16 cellular contexts compared by ENCODE assay signal in genomic region chr9:79584655-79584982, GRCh38. TPM values are rescaled to one million over a fixed set of nuclear protein-coding genes. Genes with fewer than 3 reads are reported as not detected.
A peak's percentile ranks its signal among the peaks of the same experiment; 100 is the strongest.
DNase-seq lines count a peak whose midpoint lies in the region; ATAC-seq and TF ChIP-seq lines count a peak whose summit lies in the region.
"Had no signal": no experiment of that assay in that cellular context is flagged by ENCODE, and none has a peak within 500 bp of the region (broad histone marks: within the 10 kb centered on the region; RNA-seq: fewer than 3 reads in every experiment).

No MANE protein-coding gene starts in this region.

- WGBS in aorta, 2 donors = 82 to 86% methylated on average over 2 of the region's 2 CpGs

- peaks cover 82% of the 10 kb centered on the region for H3K4me1 Mint-ChIP-seq in CD8-positive, alpha-beta T cell (ENCODE audit: low read depth)
- peaks cover 52% of the 10 kb centered on the region for H3K4me1 Mint-ChIP-seq in memory B cell
- H3K4me1 Mint-ChIP-seq in nephron progenitor cell = peaks cover 83% of the 10 kb centered on the region

- no peaks in the 10 kb centered on the region for H3K27me3 ChIP-seq in CD8-positive, alpha-beta T cell (ENCODE audit: insufficient read depth, low read length)
- peaks cover 0 to 2% of the 10 kb centered on the region in 2 donors for H3K27me3 ChIP-seq in aorta (ENCODE audit: control insufficient read depth in 1 of 2, insufficient read depth in 2 of 2, low read length in 1 of 2)
- H3K27me3 ChIP-seq: SJSA1 had no signal

- POLR2A ChIA-PET in CD8-positive, alpha-beta T cell (lab: Charles Lee) = interaction anchor here (1.4 to 4.8 kb wide), 2 partner anchors 13 to 127 kb away, joined by 4 to 40 read pairs; partner anchors contain the start of gene TLE4

- H3K4me3 Mint-ChIP-seq in CD8-positive, alpha-beta T cell = no peak overlapping the region
- H3K4me3 Mint-ChIP-seq in memory B cell (no peak overlapping the region), nephron progenitor cell (no peak overlapping the region)
- H3K4me3 Mint-ChIP-seq: nephron had no signal

- CTCF ChIA-PET in CD8-positive, alpha-beta T cell (lab: Charles Lee) = no interaction called here

- DNase-seq in AML-193 (lab: John Stamatoyannopoulos, UW) = peak; percentile 56 to 64
- no peak for DNase-seq in CD8-positive, alpha-beta T cell
- DNase-seq in SIG-M5 treated with dmso at 0.1 percent for 504 hours (lab: John Stamatoyannopoulos, UW; ENCODE audit: unreplicated experiment) = peak; percentile 69
- DNase-seq in memory B cell (ENCODE audit: low spot score in 2 of 2) = no peak
- DNase-seq in aorta = no peak
- DNase-seq in nephron progenitor cell = no peak
- no peak for DNase-seq in NCI-H226
- DNase-seq: activated CD4-positive, alpha-beta T cell treated with anti-CD3 and anti-CD28 coated beads, Interleukin-2, amount 50 U/mL, for 1 hour; effector CD4-positive, alpha-beta T cell; glutamatergic neuron; MM.1S; NCI-H2081; NCI-H510A treated with DMSO at 0.1 percent for 48 hours had no signal

- H3K9me3 ChIP-seq in CD8-positive, alpha-beta T cell (ENCODE audit: low read length) = no peaks in the 10 kb centered on the region
- no peaks in the 10 kb centered on the region for H3K9me3 ChIP-seq in aorta (ENCODE audit: control insufficient read depth, low read length)
- H3K9me3 ChIP-seq: SJSA1 had no signal

- H3K27me3 Mint-ChIP-seq in CD8-positive, alpha-beta T cell (ENCODE audit: low read depth) = no peaks in the 10 kb centered on the region
- no peaks in the 10 kb centered on the region for H3K27me3 Mint-ChIP-seq in memory B cell
- peaks cover 1% of the 10 kb centered on the region for H3K27me3 Mint-ChIP-seq in nephron progenitor cell (ENCODE audit: low read depth, poor library complexity)

- H3K27ac Mint-ChIP-seq in CD8-positive, alpha-beta T cell = peak overlapping the region; percentile 46
- H3K27ac Mint-ChIP-seq in memory B cell (no peak overlapping the region), nephron progenitor cell (no peak overlapping the region)

- no peak for TF ChIP-seq CTCF in CD8-positive, alpha-beta T cell (IDR thresholded peaks at IDR 0.05)
- no peak for TF ChIP-seq CTCF in nephron progenitor cell (IDR thresholded peaks at IDR 0.05)

- no peak for ATAC-seq in CD8-positive, alpha-beta T cell
- peak; percentile 29 for ATAC-seq in memory B cell (ENCODE audit: low read depth)
- no peak for ATAC-seq in aorta (ENCODE audit: low FRiP score)
- no peak for ATAC-seq in HG03442 (IDR thresholded peaks at IDR 0.05; ENCODE audit: unreplicated experiment)

- no peak overlapping the region for H3K4me3 ChIP-seq in CD8-positive, alpha-beta T cell (ENCODE audit: low read depth, low read length)
- no peak overlapping the region for H3K4me3 ChIP-seq in aorta (ENCODE audit: low read length in 2 of 2)
- H3K4me3 ChIP-seq: SJSA1 had no signal

- H3K9me3 Mint-ChIP-seq in CD8-positive, alpha-beta T cell = no peaks in the 10 kb centered on the region
- no peaks in the 10 kb centered on the region for H3K9me3 Mint-ChIP-seq in memory B cell
- no peaks in the 10 kb centered on the region for H3K9me3 Mint-ChIP-seq in nephron progenitor cell
- H3K9me3 Mint-ChIP-seq: nephron had no signal

- peaks cover 26% of the 10 kb centered on the region for H3K36me3 Mint-ChIP-seq in CD8-positive, alpha-beta T cell
- H3K36me3 Mint-ChIP-seq in memory B cell (peaks cover 10% of the 10 kb centered on the region), nephron progenitor cell (ENCODE audit: low read depth) (peaks cover 78% of the 10 kb centered on the region)

- intact Hi-C loops in CD8-positive, alpha-beta T cell (cut with DNase I, micrococcal nuclease) = loop anchor here (5.0 kb wide), 2 partner anchors 33 to 113 kb away; no protein-coding TSS in a partner anchor
- intact Hi-C loops in aorta (cut with DNase I) = no loop called here

- H3K4me1 ChIP-seq in CD8-positive, alpha-beta T cell (ENCODE audit: insufficient read depth, low read length) = peaks cover 60% of the 10 kb centered on the region
- H3K4me1 ChIP-seq in aorta (ENCODE audit: control insufficient read depth in 1 of 2, insufficient read depth in 2 of 2, low read length in 2 of 2) = no peaks in the 10 kb centered on the region

- no peak overlapping the region for H3K27ac ChIP-seq in CD8-positive, alpha-beta T cell (ENCODE audit: low read depth, low read length)
- no peak overlapping the region for H3K27ac ChIP-seq in aorta (ENCODE audit: low read depth in 1 of 2, low read length in 2 of 2)
- H3K27ac ChIP-seq: SJSA1 had no signal

- H3K36me3 ChIP-seq in CD8-positive, alpha-beta T cell (ENCODE audit: insufficient read depth, low read length) = peaks cover 3% of the 10 kb centered on the region
- peaks cover 0 to 4% of the 10 kb centered on the region in 2 donors for H3K36me3 ChIP-seq in aorta (ENCODE audit: control insufficient read depth in 1 of 2, insufficient read depth in 2 of 2, low read length in 1 of 2)

RNA-seq across cellular contexts. Expression of gene TLE4, which starts 12.9 kb away (rescaled TPM):
- 100 to 1,000 TPM; 123 to 124 TPM for total RNA-seq in CD8-positive, alpha-beta T cell
- 10 to 100 TPM; 36.7 to 38.3 TPM for total RNA-seq in aorta
- 1 to 10 TPM; 6.0 to 7.9 TPM for polyA plus RNA-seq in aorta

Comparison
In these comparisons a context has a peak if more than half of its experiments do, and no peak if none do; other contexts are left out.
1. DNase-seq: peak in AML-193 (2 of 2) and SIG-M5 treated with dmso at 0.1 percent for 504 hours (single experiment); none in CD8-positive, alpha-beta T cell (0 of 7), memory B cell (0 of 2), aorta (0 of 2), nephron progenitor cell (single experiment) and NCI-H226 (single experiment).
2. intact Hi-C loops: an anchor here in CD8-positive, alpha-beta T cell (5.0 kb wide); none called in aorta.